ENCODE assay signal across 1 cellular context in genomic region chr1:23166854-23167253, GRCh38.
TF ChIP-seq lines count a peak whose summit lies in the region.

No MANE protein-coding gene starts in this region.

TF ChIP-seq in GM12878, 131 proteins besides CTCF, POLR2A, EP300 and RAD21 (continued from another document):
- TF ChIP-seq ZNF687 (IDR thresholded peaks at IDR 0.05) (no peak), ZBED1 (IDR thresholded peaks at IDR 0.05; ENCODE audit: borderline replicate concordance) (no peak)
TF ChIP-seq in GM12878: peak in this region for 0.
